ENCODE assay signal across 2 cellular contexts in the genomic region with DNA sequence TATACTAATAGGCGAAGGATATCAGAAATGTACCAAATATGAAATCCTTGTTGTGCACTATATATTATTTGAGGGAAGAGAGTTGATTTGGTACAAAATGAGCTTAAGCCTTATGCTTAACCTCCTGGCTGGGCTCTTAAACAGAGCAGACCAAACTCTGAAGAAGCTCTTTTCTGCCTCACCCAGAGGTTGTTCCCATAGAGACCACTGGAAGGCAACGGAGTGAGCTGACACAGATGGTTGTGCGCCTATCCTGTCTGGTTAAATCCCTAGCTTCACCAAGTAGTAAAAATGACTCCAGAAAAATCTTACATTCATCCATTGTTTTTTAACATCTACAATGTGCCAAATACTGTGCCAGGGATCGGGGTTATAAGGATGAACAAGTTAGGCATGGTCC.
TF ChIP-seq lines count a peak whose summit lies in the region.

No MANE protein-coding gene starts in this region.

TF ChIP-seq in GM23338, 12 proteins besides CTCF, POLR2A, EP300 and RAD21 (continued from another document):
- TF ChIP-seq NANOG (IDR thresholded peaks at IDR 0.05; ENCODE audit: borderline replicate concordance) (no peak), JUNB (IDR thresholded peaks at IDR 0.05; ENCODE audit: unreplicated experiment) (no peak), ETS1 (IDR thresholded peaks at IDR 0.05) (no peak), ZNF331 (CRISPR knock-in tag; IDR thresholded peaks at IDR 0.05; ENCODE audit: low read depth) (no peak), STAT1 (IDR thresholded peaks at IDR 0.05; ENCODE audit: unreplicated experiment) (no peak), CREB1 (CRISPR knock-in tag; IDR thresholded peaks at IDR 0.05; ENCODE audit: low read depth) (no peak), EZH2 (IDR thresholded peaks at IDR 0.05; ENCODE audit: low read depth, unreplicated experiment) (no peak), REST (IDR thresholded peaks at IDR 0.05; ENCODE audit: unreplicated experiment) (no peak), EZH2phosphoT487 (IDR thresholded peaks at IDR 0.05; ENCODE audit: unreplicated experiment) (no peak)
- TF ChIP-seq, protein P1, sequence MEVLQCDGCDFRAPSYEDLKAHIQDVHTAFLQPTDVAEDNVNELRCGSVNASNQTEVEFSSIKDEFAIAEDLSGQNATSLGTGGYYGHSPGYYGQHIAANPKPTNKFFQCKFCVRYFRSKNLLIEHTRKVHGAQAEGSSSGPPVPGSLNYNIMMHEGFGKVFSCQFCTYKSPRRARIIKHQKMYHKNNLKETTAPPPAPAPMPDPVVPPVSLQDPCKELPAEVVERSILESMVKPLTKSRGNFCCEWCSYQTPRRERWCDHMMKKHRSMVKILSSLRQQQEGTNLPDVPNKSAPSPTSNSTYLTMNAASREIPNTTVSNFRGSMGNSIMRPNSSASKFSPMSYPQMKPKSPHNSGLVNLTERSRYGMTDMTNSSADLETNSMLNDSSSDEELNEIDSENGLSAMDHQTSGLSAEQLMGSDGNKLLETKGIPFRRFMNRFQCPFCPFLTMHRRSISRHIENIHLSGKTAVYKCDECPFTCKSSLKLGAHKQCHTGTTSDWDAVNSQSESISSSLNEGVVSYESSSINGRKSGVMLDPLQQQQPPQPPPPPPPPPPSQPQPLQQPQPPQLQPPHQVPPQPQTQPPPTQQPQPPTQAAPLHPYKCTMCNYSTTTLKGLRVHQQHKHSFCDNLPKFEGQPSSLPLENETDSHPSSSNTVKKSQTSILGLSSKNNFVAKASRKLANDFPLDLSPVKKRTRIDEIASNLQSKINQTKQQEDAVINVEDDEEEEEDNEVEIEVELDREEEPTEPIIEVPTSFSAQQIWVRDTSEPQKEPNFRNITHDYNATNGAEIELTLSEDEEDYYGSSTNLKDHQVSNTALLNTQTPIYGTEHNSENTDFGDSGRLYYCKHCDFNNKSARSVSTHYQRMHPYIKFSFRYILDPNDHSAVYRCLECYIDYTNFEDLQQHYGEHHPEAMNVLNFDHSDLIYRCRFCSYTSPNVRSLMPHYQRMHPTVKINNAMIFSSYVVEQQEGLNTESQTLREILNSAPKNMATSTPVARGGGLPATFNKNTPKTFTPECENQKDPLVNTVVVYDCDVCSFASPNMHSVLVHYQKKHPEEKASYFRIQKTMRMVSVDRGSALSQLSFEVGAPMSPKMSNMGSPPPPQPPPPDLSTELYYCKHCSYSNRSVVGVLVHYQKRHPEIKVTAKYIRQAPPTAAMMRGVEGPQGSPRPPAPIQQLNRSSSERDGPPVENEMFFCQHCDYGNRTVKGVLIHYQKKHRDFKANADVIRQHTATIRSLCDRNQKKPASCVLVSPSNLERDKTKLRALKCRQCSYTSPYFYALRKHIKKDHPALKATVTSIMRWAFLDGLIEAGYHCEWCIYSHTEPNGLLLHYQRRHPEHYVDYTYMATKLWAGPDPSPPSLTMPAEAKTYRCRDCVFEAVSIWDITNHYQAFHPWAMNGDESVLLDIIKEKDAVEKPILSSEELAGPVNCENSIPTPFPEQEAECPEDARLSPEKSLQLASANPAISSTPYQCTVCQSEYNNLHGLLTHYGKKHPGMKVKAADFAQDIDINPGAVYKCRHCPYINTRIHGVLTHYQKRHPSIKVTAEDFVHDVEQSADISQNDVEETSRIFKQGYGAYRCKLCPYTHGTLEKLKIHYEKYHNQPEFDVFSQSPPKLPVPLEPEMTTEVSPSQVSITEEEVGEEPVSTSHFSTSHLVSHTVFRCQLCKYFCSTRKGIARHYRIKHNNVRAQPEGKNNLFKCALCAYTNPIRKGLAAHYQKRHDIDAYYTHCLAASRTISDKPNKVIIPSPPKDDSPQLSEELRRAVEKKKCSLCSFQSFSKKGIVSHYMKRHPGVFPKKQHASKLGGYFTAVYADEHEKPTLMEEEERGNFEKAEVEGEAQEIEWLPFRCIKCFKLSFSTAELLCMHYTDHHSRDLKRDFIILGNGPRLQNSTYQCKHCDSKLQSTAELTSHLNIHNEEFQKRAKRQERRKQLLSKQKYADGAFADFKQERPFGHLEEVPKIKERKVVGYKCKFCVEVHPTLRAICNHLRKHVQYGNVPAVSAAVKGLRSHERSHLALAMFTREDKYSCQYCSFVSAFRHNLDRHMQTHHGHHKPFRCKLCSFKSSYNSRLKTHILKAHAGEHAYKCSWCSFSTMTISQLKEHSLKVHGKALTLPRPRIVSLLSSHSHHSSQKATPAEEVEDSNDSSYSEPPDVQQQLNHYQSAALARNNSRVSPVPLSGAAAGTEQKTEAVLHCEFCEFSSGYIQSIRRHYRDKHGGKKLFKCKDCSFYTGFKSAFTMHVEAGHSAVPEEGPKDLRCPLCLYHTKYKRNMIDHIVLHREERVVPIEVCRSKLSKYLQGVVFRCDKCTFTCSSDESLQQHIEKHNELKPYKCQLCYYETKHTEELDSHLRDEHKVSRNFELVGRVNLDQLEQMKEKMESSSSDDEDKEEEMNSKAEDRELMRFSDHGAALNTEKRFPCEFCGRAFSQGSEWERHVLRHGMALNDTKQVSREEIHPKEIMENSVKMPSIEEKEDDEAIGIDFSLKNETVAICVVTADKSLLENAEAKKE (CRISPR knock-in tag; IDR thresholded peaks at IDR 0.05): no peak

TF ChIP-seq in GM12878, 131 proteins besides CTCF, POLR2A, EP300 and RAD21 (continued from another document):
- TF ChIP-seq E4F1 (IDR thresholded peaks at IDR 0.05; ENCODE audit: borderline replicate concordance, partially characterized antibody) (no peak), CHD4 (IDR thresholded peaks at IDR 0.05) (no peak), JUNB (IDR thresholded peaks at IDR 0.05) (no peak), TCF12 (IDR thresholded peaks at IDR 0.05; ENCODE audit: low read depth, low read length) (no peak), CHD1 (IDR thresholded peaks at IDR 0.05; ENCODE audit: low read depth, low read length) (no peak), CREB1 (IDR thresholded peaks at IDR 0.05; ENCODE audit: low read depth) (no peak), NR2F1 (conservative IDR thresholded peaks at IDR 0.05) (no peak), RBBP5 (conservative IDR thresholded peaks at IDR 0.05) (no peak), ATF3 (IDR thresholded peaks at IDR 0.05; ENCODE audit: borderline replicate concordance, extremely low read depth, low read depth, low read length) (no peak), ETV6 (conservative IDR thresholded peaks at IDR 0.05 in 1 of 2, IDR thresholded peaks at IDR 0.05 in 1 of 2; ENCODE audit: borderline replicate concordance in 1 of 2, low read depth in 1 of 2) (no peak), WRNIP1 (IDR thresholded peaks at IDR 0.05; ENCODE audit: borderline replicate concordance, low read depth, low read length) (no peak), CHD2 (IDR thresholded peaks at IDR 0.05; ENCODE audit: borderline replicate concordance, low read depth, low read length) (no peak), SRF (IDR thresholded peaks at IDR 0.05; ENCODE audit: low read depth in 2 of 2, low read length in 2 of 2) (no peak), ZNF274 (IDR thresholded peaks at IDR 0.05; ENCODE audit: insufficient read depth, insufficient read length) (no peak), NKRF (conservative IDR thresholded peaks at IDR 0.05) (no peak), CREM (IDR thresholded peaks at IDR 0.05; ENCODE audit: low read depth) (no peak)
TF ChIP-seq in GM12878: peak in this region for 0.
